In the genomic region with DNA sequence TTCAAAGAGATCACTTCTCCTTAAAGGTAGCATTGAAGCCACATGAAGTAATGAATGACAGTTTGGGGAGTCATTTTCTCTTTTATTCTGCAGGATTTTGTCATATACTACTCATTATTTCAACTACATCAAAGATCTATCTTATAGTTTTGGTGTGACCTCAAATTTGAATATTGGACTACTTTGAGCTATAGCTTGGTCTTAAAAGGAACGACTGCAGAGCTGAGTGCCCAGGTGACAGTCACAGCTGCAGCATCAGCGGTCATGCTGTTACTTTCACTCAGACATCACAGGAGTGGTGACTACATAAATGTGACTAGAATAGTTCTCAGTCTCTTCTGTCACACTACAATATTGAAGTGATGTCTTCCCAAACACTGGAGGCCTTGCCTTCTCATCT, we compare ENCODE assay signal across 13 cellular contexts. TPM values are rescaled to one million over a fixed set of nuclear protein-coding genes. Genes with fewer than 3 reads are reported as not detected.
A peak's percentile ranks its signal among the peaks of the same experiment; 100 is the strongest.
DNase-seq lines count a peak whose midpoint lies in the region; ATAC-seq, FAIRE-seq and TF ChIP-seq lines count a peak whose summit lies in the region.
"Had no signal": no experiment of that assay in that cellular context is flagged by ENCODE, and none has a peak within 500 bp of the region (broad histone marks: within the 10 kb centered on the region; RNA-seq: fewer than 3 reads in every experiment).

No MANE protein-coding gene starts in this region.

- no peaks in the 10 kb centered on the region for H3K9me3 ChIP-seq in adrenal gland (replicated peaks in 1 of 3)

- H3K9ac ChIP-seq in KMS-11: no peak overlapping the region

- intact Hi-C loops in adrenal gland (cut with DNase I): no loop called here

- DNase-seq in GM18507 (ENCODE audit: extremely low spot score, insufficient read length, low read depth) (peak; percentile 20), frontal cortex (ENCODE audit: low spot score in 2 of 2) (no peak), dedifferentiated amniotic fluid mesenchymal stem cell (ENCODE audit: extremely low spot score) (no peak), NCI-H1694 (lab: John Stamatoyannopoulos, UW) (no peak), adrenal gland (no peak)
- DNase-seq: glutamatergic neuron, GOT3, NCI-H69, right cardiac atrium had no signal

- H3K27ac ChIP-seq in KMS-11: no peak overlapping the region
- no peak overlapping the region for H3K27ac ChIP-seq in adrenal gland

- H3K4me1 ChIP-seq in KMS-11 (ENCODE audit: low read depth, poor library complexity, severe bottlenecking) (peaks cover 36% of the 10 kb centered on the region), adrenal gland (replicated peaks in 1 of 2) (no peaks in the 10 kb centered on the region)

- TF ChIP-seq CTCF in KMS-11 (conservative IDR thresholded peaks at IDR 0.05; ENCODE audit: low read depth, low read length): no peak
- no peak for TF ChIP-seq CTCF in adrenal gland (IDR thresholded peaks at IDR 0.05)

- H3K4me2 ChIP-seq in KMS-11: peak overlapping the region; percentile 40

- peak; percentile 100 for ATAC-seq in GM19452 (IDR thresholded peaks at IDR 0.05; ENCODE audit: unreplicated experiment)
- peak; percentile 97 for ATAC-seq in HG02938 (IDR thresholded peaks at IDR 0.05; ENCODE audit: unreplicated experiment)
- ATAC-seq: right cardiac atrium had no signal

- H2AFZ ChIP-seq in KMS-11 (ENCODE audit: low read depth): no peak overlapping the region

- H4K20me1 ChIP-seq in KMS-11 (ENCODE audit: insufficient read depth): no peaks in the 10 kb centered on the region

- H3K27me3 ChIP-seq in KMS-11 (ENCODE audit: insufficient read depth, low read depth) (no peaks in the 10 kb centered on the region; the same call in 1 of the 2 replicates), adrenal gland (no peaks in the 10 kb centered on the region)

- no peaks in the 10 kb centered on the region for H3K79me2 ChIP-seq in KMS-11 (ENCODE audit: insufficient read depth, low read depth)

- H3K4me3 ChIP-seq in KMS-11 (IDR thresholded peaks at IDR 0.05; ENCODE audit: insufficient read depth, low read depth, low read length): no peak overlapping the region
- H3K4me3 ChIP-seq in adrenal gland: no peak overlapping the region

- peak; percentile 88 for FAIRE-seq in GM18507 (lab: Jason Lieb, UNC)
- no peak for FAIRE-seq in frontal cortex (lab: Jason Lieb, UNC)
- FAIRE-seq: colon had no signal

- no peak for TF ChIP-seq POLR2A in adrenal gland (IDR thresholded peaks at IDR 0.05)

- 82 to 95% (median 85%) methylated on average over 2 of the region's 2 CpGs for WGBS in adrenal gland, 4 donors

- H3K36me3 ChIP-seq in KMS-11 (ENCODE audit: insufficient read depth) (no peaks in the 10 kb centered on the region), adrenal gland (replicated peaks in 1 of 2) (no peaks in the 10 kb centered on the region)

RNA-seq across cellular contexts. Expression of gene SPCS3, which starts 10.7 kb away (rescaled TPM):
- total RNA-seq in frontal cortex: 108 TPM
- total RNA-seq in adrenal gland: 100 to 1,000 TPM in 2 of 8 donors, 10 to 100 TPM in 6; 23.0 to 144 (median 55.2) TPM
- 10 to 100 TPM in 2 of 3 donors, 1 to 10 TPM in 1; 8.4 to 69.8 (median 13.5) TPM for polyA plus RNA-seq in adrenal gland

RNA-seq across cellular contexts. Expression of gene ASB5, which starts 40.0 kb away (rescaled TPM):
- total RNA-seq in frontal cortex (0.41 TPM), adrenal gland (under 1 TPM in 1 of 8 donors, not detected in 7; 0.27 TPM)
- polyA plus RNA-seq in adrenal gland: under 1 TPM in 2 of 3 donors, not detected in 1; 0.17 to 0.20 TPM
